ENCODE assay signal across 8 cellular contexts in the genomic region with DNA sequence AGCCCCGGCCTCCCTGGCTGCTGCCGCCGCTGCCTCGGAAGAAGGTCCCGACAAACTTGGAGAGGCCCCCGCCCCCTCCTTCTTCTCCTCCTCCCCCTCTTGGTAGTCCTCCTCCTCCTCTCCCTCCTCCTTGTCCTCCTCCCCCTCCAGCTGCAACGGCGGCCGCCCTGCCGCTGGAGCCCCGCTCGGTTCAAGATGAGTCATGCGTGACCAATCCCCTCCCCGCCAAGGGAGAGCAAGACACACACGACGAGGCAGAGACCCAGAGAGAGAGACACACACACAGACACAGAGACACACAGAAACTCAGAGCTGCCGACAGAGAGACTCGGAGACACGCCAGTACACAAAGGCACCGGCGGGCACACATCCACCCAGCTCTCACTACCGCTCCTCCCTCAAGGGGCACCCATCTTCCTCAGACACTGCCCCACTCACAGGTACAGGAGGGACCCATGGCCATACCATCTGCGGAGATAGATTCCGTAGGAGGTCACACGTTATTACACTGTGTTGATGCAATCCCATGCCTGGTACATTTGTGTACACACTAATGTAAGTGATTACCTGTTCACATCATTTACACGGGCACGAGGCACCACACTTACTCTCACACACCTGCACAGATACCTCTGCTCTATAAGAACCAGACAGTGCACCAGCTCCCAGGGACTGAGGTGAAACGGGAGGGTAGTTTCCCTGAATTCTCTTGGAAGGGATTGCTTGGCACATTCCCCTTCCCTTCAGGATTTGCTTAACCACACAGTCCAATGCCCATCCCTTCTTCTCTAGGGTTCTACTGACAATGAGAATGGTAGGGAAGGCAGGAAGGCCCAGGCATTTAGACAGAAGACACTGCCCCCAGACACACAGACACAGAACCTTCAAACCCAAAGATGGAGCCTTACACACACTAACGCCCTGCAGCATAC. TPM values are rescaled to one million over a fixed set of nuclear protein-coding genes. Genes with fewer than 3 reads are reported as not detected.
DNase-seq lines count a peak whose midpoint lies in the region; ATAC-seq and TF ChIP-seq lines count a peak whose summit lies in the region.

LHX6 (minus strand) TSS at position 52 of the 932 bp plus-strand sequence. CDS start 217 bp downstream, outside the sequence.

- H3K4me3 ChIP-seq in OCI-LY3 (ENCODE audit: low read length) (peak within 1 kb of the TSS; percentile 73), epithelial cell of proximal tubule (ENCODE audit: low read depth, low read length) (peak within 1 kb of the TSS; percentile 6)

- TF ChIP-seq CTCF in OCI-LY3 (IDR thresholded peaks at IDR 0.05; ENCODE audit: low read depth, low read length) (no peak), epithelial cell of proximal tubule (conservative IDR thresholded peaks at IDR 0.05; ENCODE audit: low read depth, low read length) (no peak)

- H3K79me2 ChIP-seq in OCI-LY3 (ENCODE audit: low read length), result no peaks in the 10 kb centered on the region

- peak within 1 kb of the TSS; percentile 58 for H3K4me2 ChIP-seq in OCI-LY3 (ENCODE audit: low read length)

- H3K36me3 ChIP-seq in OCI-LY3 (replicated peaks; ENCODE audit: low read depth, low read length), result no peaks in the 10 kb centered on the region

- peaks cover 27% of the 10 kb centered on the region for H3K27me3 ChIP-seq in OCI-LY3 (ENCODE audit: low read depth, low read length)

- no peak within 1 kb of the TSS for H3K27ac ChIP-seq in OCI-LY3 (ENCODE audit: low read length)

- ATAC-seq in left colon (no peak), HG03521 (IDR thresholded peaks at IDR 0.05; ENCODE audit: unreplicated experiment) (no peak)

- no peak within 1 kb of the TSS for H2AFZ ChIP-seq in OCI-LY3 (ENCODE audit: low read depth, low read length)

- intact Hi-C loops in left colon (cut with DNase I, micrococcal nuclease), result no loop called here

- no peaks in the 10 kb centered on the region for H4K20me1 ChIP-seq in OCI-LY3 (ENCODE audit: insufficient read depth, low read length)

- DNase-seq in DMS79 (lab: John Stamatoyannopoulos, UW) (peak; percentile 28), epithelial cell of proximal tubule (ENCODE audit: low read depth) (no peak), occipital lobe (lab: John Stamatoyannopoulos, UW) (no peak), left colon (no peak), DMS114 treated with DMSO at 0.1 percent for 48 hours (lab: John Stamatoyannopoulos, UW; ENCODE audit: unreplicated experiment) (no peak)
- DNase-seq in activated CD4-positive, CD25-positive, alpha-beta regulatory T cell treated with anti-CD3 and anti-CD28 coated beads, Interleukin-2, amount 50 U/mL, for 72 hours, result no peak

- H3K9ac ChIP-seq in OCI-LY3 (ENCODE audit: low read length), result no peak within 1 kb of the TSS

- no peaks in the 10 kb centered on the region for H3K4me1 ChIP-seq in OCI-LY3 (ENCODE audit: low read length)

- H3K9me3 ChIP-seq in OCI-LY3 (ENCODE audit: insufficient read depth, low read length), result no peaks in the 10 kb centered on the region

RNA-seq across cellular contexts. Expression of gene LHX6, which starts in this region (rescaled TPM):
- 0.06 TPM in 1 of 2 replicates, not detected in the other for total RNA-seq in epithelial cell of proximal tubule
- 20.0 TPM for total RNA-seq in occipital lobe
- total RNA-seq in left colon, result 1 to 10 TPM; 1.6 to 2.1 TPM
